ENCODE assay signal across 12 cellular contexts in genomic region chr1:56095924-56096655, GRCh38.
DNase-seq lines count a peak whose midpoint lies in the region; ATAC-seq and TF ChIP-seq lines count a peak whose summit lies in the region.
"Had no signal": no experiment of that assay in that cellular context is flagged by ENCODE, and none has a peak within 500 bp of the region (broad histone marks: within the 10 kb centered on the region; RNA-seq: fewer than 3 reads in every experiment).

No MANE protein-coding gene starts in this region.

- no peak for ATAC-seq in HG03342 (IDR thresholded peaks at IDR 0.05; ENCODE audit: unreplicated experiment)
- ATAC-seq in HG03196 (IDR thresholded peaks at IDR 0.05; ENCODE audit: unreplicated experiment), result no peak

- peak; percentile 54 for DNase-seq in AG08396 (ENCODE audit: low spot score)
- peak; percentile 58 for DNase-seq in HT1080 (ENCODE audit: low read depth)
- peak; percentile 92 for DNase-seq in choroid plexus epithelial cell (ENCODE audit: low read depth)
- DNase-seq in non-pigmented ciliary epithelial cell (ENCODE audit: low read depth), result peak; percentile 51
- no peak for DNase-seq in iPS-NIHi11 (ENCODE audit: low spot score)
- DNase-seq in activated CD4-positive, alpha-beta T cell treated with anti-CD3 and anti-CD28 coated beads for 48 hours, result no peak
- DNase-seq: activated CD4-positive, alpha-beta memory T cell treated with anti-CD3 and anti-CD28 coated beads for 36 hours; activated effector memory CD4-positive, alpha-beta T cell treated with Interleukin-2 at 50 U/mL for 16 hours; NCI-H524 had no signal

- TF ChIP-seq CTCF in choroid plexus epithelial cell (conservative IDR thresholded peaks at IDR 0.05; ENCODE audit: low read depth, low read length), result no peak

- H3K4me3 ChIP-seq in choroid plexus epithelial cell (ENCODE audit: low read depth, low read length), result no peak overlapping the region
- H3K4me3 ChIP-seq: BLaER1 had no signal

Comparison
In these comparisons a context has a peak if more than half of its experiments do, and no peak if none do; other contexts are left out.
1. DNase-seq: peak in AG08396 (single experiment), HT1080 (single experiment), choroid plexus epithelial cell (single experiment) and non-pigmented ciliary epithelial cell (single experiment); none in iPS-NIHi11 (single experiment) and activated CD4-positive, alpha-beta T cell treated with anti-CD3 and anti-CD28 coated beads for 48 hours (single experiment).